Comparison of ENCODE assay signal across 22 cellular contexts in genomic region chr4:53919605-53920004, GRCh38.
DNase-seq lines count a peak whose midpoint lies in the region; ATAC-seq, FAIRE-seq and TF ChIP-seq lines count a peak whose summit lies in the region.
"Had no signal": no experiment of that assay in that cellular context is flagged by ENCODE, and none has a peak within 500 bp of the region (broad histone marks: within the 10 kb centered on the region; RNA-seq: fewer than 3 reads in every experiment).

No MANE protein-coding gene starts in this region.

- WGBS in mammary epithelial cell (ENCODE audit: low coverage, missing lambda C conversion rate), result 89% methylated on average over 3 of the region's 3 CpGs

- H3K9ac ChIP-seq in mammary epithelial cell (ENCODE audit: insufficient read depth, low read length), result no peak overlapping the region

- peaks cover 62% of the 10 kb centered on the region for H3K4me1 ChIP-seq in mammary epithelial cell (ENCODE audit: insufficient read depth, low read length)
- H3K4me1 ChIP-seq in lower lobe of right lung, result no peaks in the 10 kb centered on the region
- H3K4me1 ChIP-seq in upper lobe of right lung, result peaks cover 5% of the 10 kb centered on the region
- H3K4me1 ChIP-seq: body of pancreas, HAP-1 had no signal

- in situ Hi-C loops in mammary epithelial cell (cut with MboI; ENCODE audit: low sequenced_read_pairs in 2 of 2), result no loop called here

- no peak for DNase-seq in mammary epithelial cell
- no peak for DNase-seq in MCF 10A (ENCODE audit: unreplicated experiment)
- peak; percentile 62 for DNase-seq in dedifferentiated amniotic fluid mesenchymal stem cell (ENCODE audit: extremely low spot score)
- DNase-seq in lower lobe of right lung, result peak; percentile 68
- DNase-seq in upper lobe of right lung, result peak; percentile 72
- no peak for DNase-seq in activated CD4-positive, alpha-beta T cell treated with anti-CD3 and anti-CD28 coated beads for 4 hours
- DNase-seq in GM03348 (ENCODE audit: low spot score), result no peak
- no peak for DNase-seq in GM19239 (ENCODE audit: insufficient read length, low spot score)
- DNase-seq: activated B cell treated with CpG ODN at 0.5 μM for 24 hours; activated CD4-positive, alpha-beta memory T cell treated with anti-CD3 and anti-CD28 coated beads, Interleukin-2, amount 10 ng/mL, durations not matched to agents 7 days and 5 days; activated effector memory CD4-positive, alpha-beta T cell treated with Interleukin-2 at 50 U/mL for 16 hours; activated naive CD8-positive, alpha-beta T cell treated with anti-CD3 and anti-CD28 coated beads, Interleukin-2, amount 10 ng/mL, durations not matched to agents 7 days and 5 days; COR-L47; DND-41; effector memory CD4-positive, alpha-beta T cell; NCI-H1694 treated with DMSO at 0.1 percent for 48 hours; stimulated activated CD4-positive, alpha-beta T cell treated with anti-CD3 and anti-CD28 coated beads, Interleukin-1b, Interleukin-23, amount 100 ng/mL, for 48 hours; T1000 had no signal

- ATAC-seq in lower lobe of right lung, result peak; percentile 55 to 72
- ATAC-seq in upper lobe of right lung, result peak; percentile 69
- ATAC-seq: body of pancreas, GM12878 had no signal

- no peak for FAIRE-seq in GM19239 (lab: Jason Lieb, UNC)
- FAIRE-seq: GM12878 had no signal

- H3K9me3 ChIP-seq in mammary epithelial cell (replicated peaks; ENCODE audit: insufficient read depth, low read length), result no peaks in the 10 kb centered on the region
- H3K9me3 ChIP-seq in lower lobe of right lung, result no peaks in the 10 kb centered on the region
- H3K9me3 ChIP-seq in upper lobe of right lung, result no peaks in the 10 kb centered on the region
- H3K9me3 ChIP-seq: body of pancreas, HAP-1 had no signal

- no peaks in the 10 kb centered on the region for H4K20me1 ChIP-seq in mammary epithelial cell (ENCODE audit: insufficient read depth, low read length)

- CTCF ChIA-PET in mammary epithelial cell (lab: Charles Lee; ENCODE audit: low non-redundant PET), result no interaction called here
- CTCF ChIA-PET in MCF 10A (lab: Yijun Ruan, JAX), result interaction anchor here (1.3 to 4.0 kb wide), 3 partner anchors 10 to 315 kb away, joined by 9 to 28 read pairs (median 18); no protein-coding TSS in a partner anchor

- BruUV-seq in mammary epithelial cell (replicated peaks; lab: Mats Ljungman, UMichigan) (TSS peak; percentile 53), MCF 10A (replicated peaks; lab: Mats Ljungman, UMichigan) (no TSS peak)

- dilution Hi-C loops in mammary epithelial cell (cut with HindIII; ENCODE audit: low sequenced_read_pairs), result no loop called here

- H2AFZ ChIP-seq in mammary epithelial cell (ENCODE audit: low read depth, low read length), result peak overlapping the region; percentile 26

- H3K27ac ChIP-seq in mammary epithelial cell (ENCODE audit: insufficient read depth, low read depth, low read length), result no peak overlapping the region
- peak overlapping the region; percentile 15 for H3K27ac ChIP-seq in lower lobe of right lung
- H3K27ac ChIP-seq in upper lobe of right lung, result peak overlapping the region; percentile 44
- H3K27ac ChIP-seq: HL-60 had no signal

- no peak overlapping the region for H3K4me3 Mint-ChIP-seq in MCF 10A (ENCODE audit: unreplicated experiment)
- H3K4me3 Mint-ChIP-seq: activated B cell treated with CpG ODN at 0.5 μM for 24 hours; activated CD4-positive, alpha-beta memory T cell treated with anti-CD3 and anti-CD28 coated beads, Interleukin-2, amount 10 ng/mL, durations not matched to agents 7 days and 5 days; activated naive CD8-positive, alpha-beta T cell treated with anti-CD3 and anti-CD28 coated beads, Interleukin-2, amount 10 ng/mL, durations not matched to agents 7 days and 5 days had no signal

- intact Hi-C loops in mammary epithelial cell (cut with micrococcal nuclease), result loop anchor here (10.0 kb wide), 2 partner anchors 445 to 1085 kb away; no protein-coding TSS in a partner anchor
- intact Hi-C loops in MCF 10A (cut with micrococcal nuclease), result no loop called here
- intact Hi-C loops in lower lobe of right lung (cut with DNase I), result loop anchor here (10.0 kb wide), 1 partner anchor 305 kb away; the partner anchor contains the start of gene PDGFRA
- intact Hi-C loops in upper lobe of right lung (cut with DNase I), result no loop called here

- no peak overlapping the region for H3K4me2 ChIP-seq in mammary epithelial cell (ENCODE audit: insufficient read depth, low read depth, low read length)

- no peaks in the 10 kb centered on the region for H3K36me3 Mint-ChIP-seq in MCF 10A (ENCODE audit: insufficient read depth, unreplicated experiment)
- H3K36me3 Mint-ChIP-seq: activated naive CD8-positive, alpha-beta T cell treated with anti-CD3 and anti-CD28 coated beads, Interleukin-2, amount 10 ng/mL, durations not matched to agents 7 days and 5 days had no signal

- no peaks in the 10 kb centered on the region for H3K9me3 Mint-ChIP-seq in MCF 10A (ENCODE audit: unreplicated experiment)
- H3K9me3 Mint-ChIP-seq: activated B cell treated with CpG ODN at 0.5 μM for 24 hours; activated CD4-positive, alpha-beta memory T cell treated with anti-CD3 and anti-CD28 coated beads, Interleukin-2, amount 10 ng/mL, durations not matched to agents 7 days and 5 days had no signal

- peaks cover 46% of the 10 kb centered on the region for H3K4me1 Mint-ChIP-seq in MCF 10A (ENCODE audit: insufficient read depth, unreplicated experiment)
- H3K4me1 Mint-ChIP-seq: activated B cell treated with CpG ODN at 0.5 μM for 24 hours; activated CD4-positive, alpha-beta memory T cell treated with anti-CD3 and anti-CD28 coated beads, Interleukin-2, amount 10 ng/mL, durations not matched to agents 7 days and 5 days; activated naive CD8-positive, alpha-beta T cell treated with anti-CD3 and anti-CD28 coated beads, Interleukin-2, amount 10 ng/mL, durations not matched to agents 7 days and 5 days had no signal

- TF ChIP-seq CTCF in mammary epithelial cell (conservative IDR thresholded peaks at IDR 0.05 in 1 of 2, IDR thresholded peaks at IDR 0.05 in 1 of 2; ENCODE audit: extremely low read depth in 1 of 2, insufficient read depth in 1 of 2, low read depth in 1 of 2, low read length in 2 of 2), result no peak
- TF ChIP-seq CTCF in MCF 10A (IDR thresholded peaks at IDR 0.05; ENCODE audit: unreplicated experiment), result no peak
- TF ChIP-seq CTCF in lower lobe of right lung (IDR thresholded peaks at IDR 0.05), result no peak
- TF ChIP-seq CTCF in upper lobe of right lung (IDR thresholded peaks at IDR 0.05), result no peak

- POLR2A ChIA-PET in MCF 10A (lab: Yijun Ruan, JAX), result no interaction called here

- H3K27me3 Mint-ChIP-seq in MCF 10A (ENCODE audit: insufficient read depth, unreplicated experiment), result no peaks in the 10 kb centered on the region

- H3K36me3 ChIP-seq in mammary epithelial cell (ENCODE audit: insufficient read depth, low read length), result no peaks in the 10 kb centered on the region
- H3K36me3 ChIP-seq in lower lobe of right lung, result no peaks in the 10 kb centered on the region
- no peaks in the 10 kb centered on the region for H3K36me3 ChIP-seq in upper lobe of right lung
- H3K36me3 ChIP-seq: HAP-1 had no signal

- no peaks in the 10 kb centered on the region for H3K27me3 ChIP-seq in mammary epithelial cell (ENCODE audit: insufficient read depth, low read length)
- H3K27me3 ChIP-seq in lower lobe of right lung (ENCODE audit: low read depth), result peaks cover 3% of the 10 kb centered on the region
- H3K27me3 ChIP-seq in upper lobe of right lung, result peaks cover 5% of the 10 kb centered on the region
- H3K27me3 ChIP-seq: body of pancreas had no signal

- no peak overlapping the region for H3K27ac Mint-ChIP-seq in MCF 10A (ENCODE audit: low read depth, unreplicated experiment)
- H3K27ac Mint-ChIP-seq: activated B cell treated with CpG ODN at 0.5 μM for 24 hours; activated CD4-positive, alpha-beta memory T cell treated with anti-CD3 and anti-CD28 coated beads, Interleukin-2, amount 10 ng/mL, durations not matched to agents 7 days and 5 days; activated naive CD8-positive, alpha-beta T cell treated with anti-CD3 and anti-CD28 coated beads, Interleukin-2, amount 10 ng/mL, durations not matched to agents 7 days and 5 days had no signal

- H3K4me3 ChIP-seq in mammary epithelial cell (replicated peaks in 1 of 3; ENCODE audit: insufficient read depth in 1 of 3, low read depth in 2 of 3, low read length in 3 of 3), result no peak overlapping the region
- H3K4me3 ChIP-seq in lower lobe of right lung, result no peak overlapping the region
- no peak overlapping the region for H3K4me3 ChIP-seq in upper lobe of right lung
- H3K4me3 ChIP-seq: body of pancreas, GM12878, HAP-1 had no signal

- no peaks in the 10 kb centered on the region for H3K79me2 ChIP-seq in mammary epithelial cell (ENCODE audit: insufficient read depth, low read length)

Comparison
In these comparisons a context has a peak if more than half of its experiments do, and no peak if none do; other contexts are left out.
1. intact Hi-C loops: an anchor here in mammary epithelial cell (10.0 kb wide) and lower lobe of right lung (10.0 kb wide); none called in MCF 10A and upper lobe of right lung.
2. DNase-seq: peak in dedifferentiated amniotic fluid mesenchymal stem cell (single experiment), lower lobe of right lung (single experiment) and upper lobe of right lung (single experiment); none in mammary epithelial cell (single experiment), MCF 10A (single experiment), activated CD4-positive, alpha-beta T cell treated with anti-CD3 and anti-CD28 coated beads for 4 hours (0 of 2), GM03348 (single experiment) and GM19239 (single experiment).